In the genomic region with DNA sequence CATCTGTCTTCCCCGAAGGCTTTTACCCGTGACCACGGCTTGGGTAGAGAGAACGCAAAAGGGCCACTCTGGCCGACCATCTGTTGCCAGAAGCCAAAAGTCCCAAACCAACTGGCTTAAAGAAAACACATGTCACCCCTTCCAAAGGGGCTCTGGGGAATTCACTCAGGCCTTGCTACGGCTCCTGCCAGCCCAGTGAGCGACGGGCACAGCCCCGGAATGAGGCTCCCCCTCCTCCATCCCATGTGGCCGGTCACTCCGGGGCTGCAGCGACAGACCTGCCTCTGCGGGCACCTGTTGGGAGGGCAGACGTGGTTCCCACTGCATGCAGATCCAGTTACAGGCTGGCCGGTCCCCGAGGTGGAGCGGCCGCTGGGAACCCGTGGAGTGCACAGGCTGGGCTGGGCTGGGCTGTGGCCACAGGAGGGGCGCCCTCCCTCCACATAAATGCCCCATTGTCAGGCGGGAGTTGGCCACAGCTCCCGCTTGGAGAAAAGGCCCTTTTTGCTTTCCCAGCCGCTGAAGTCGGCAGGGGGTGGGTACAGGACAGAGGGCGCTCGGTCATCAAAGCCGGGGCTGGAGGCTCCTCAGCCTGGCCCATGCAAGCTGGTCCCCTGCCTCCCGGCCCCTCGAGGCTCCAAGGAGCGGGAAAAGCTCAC, we compare ENCODE assay signal across 1 cellular context.
TF ChIP-seq lines count a peak whose summit lies in the region.

No MANE protein-coding gene starts in this region.

TF ChIP-seq in GM23338, 12 proteins besides CTCF, POLR2A, EP300 and RAD21 (continued from another document):
- TF ChIP-seq, protein P1, sequence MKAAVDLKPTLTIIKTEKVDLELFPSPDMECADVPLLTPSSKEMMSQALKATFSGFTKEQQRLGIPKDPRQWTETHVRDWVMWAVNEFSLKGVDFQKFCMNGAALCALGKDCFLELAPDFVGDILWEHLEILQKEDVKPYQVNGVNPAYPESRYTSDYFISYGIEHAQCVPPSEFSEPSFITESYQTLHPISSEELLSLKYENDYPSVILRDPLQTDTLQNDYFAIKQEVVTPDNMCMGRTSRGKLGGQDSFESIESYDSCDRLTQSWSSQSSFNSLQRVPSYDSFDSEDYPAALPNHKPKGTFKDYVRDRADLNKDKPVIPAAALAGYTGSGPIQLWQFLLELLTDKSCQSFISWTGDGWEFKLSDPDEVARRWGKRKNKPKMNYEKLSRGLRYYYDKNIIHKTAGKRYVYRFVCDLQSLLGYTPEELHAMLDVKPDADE (IDR thresholded peaks at IDR 0.05) = no peak
- TF ChIP-seq, protein P2, sequence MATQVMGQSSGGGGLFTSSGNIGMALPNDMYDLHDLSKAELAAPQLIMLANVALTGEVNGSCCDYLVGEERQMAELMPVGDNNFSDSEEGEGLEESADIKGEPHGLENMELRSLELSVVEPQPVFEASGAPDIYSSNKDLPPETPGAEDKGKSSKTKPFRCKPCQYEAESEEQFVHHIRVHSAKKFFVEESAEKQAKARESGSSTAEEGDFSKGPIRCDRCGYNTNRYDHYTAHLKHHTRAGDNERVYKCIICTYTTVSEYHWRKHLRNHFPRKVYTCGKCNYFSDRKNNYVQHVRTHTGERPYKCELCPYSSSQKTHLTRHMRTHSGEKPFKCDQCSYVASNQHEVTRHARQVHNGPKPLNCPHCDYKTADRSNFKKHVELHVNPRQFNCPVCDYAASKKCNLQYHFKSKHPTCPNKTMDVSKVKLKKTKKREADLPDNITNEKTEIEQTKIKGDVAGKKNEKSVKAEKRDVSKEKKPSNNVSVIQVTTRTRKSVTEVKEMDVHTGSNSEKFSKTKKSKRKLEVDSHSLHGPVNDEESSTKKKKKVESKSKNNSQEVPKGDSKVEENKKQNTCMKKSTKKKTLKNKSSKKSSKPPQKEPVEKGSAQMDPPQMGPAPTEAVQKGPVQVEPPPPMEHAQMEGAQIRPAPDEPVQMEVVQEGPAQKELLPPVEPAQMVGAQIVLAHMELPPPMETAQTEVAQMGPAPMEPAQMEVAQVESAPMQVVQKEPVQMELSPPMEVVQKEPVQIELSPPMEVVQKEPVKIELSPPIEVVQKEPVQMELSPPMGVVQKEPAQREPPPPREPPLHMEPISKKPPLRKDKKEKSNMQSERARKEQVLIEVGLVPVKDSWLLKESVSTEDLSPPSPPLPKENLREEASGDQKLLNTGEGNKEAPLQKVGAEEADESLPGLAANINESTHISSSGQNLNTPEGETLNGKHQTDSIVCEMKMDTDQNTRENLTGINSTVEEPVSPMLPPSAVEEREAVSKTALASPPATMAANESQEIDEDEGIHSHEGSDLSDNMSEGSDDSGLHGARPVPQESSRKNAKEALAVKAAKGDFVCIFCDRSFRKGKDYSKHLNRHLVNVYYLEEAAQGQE (IDR thresholded peaks at IDR 0.05; ENCODE audit: unreplicated experiment) = no peak
- TF ChIP-seq NANOG (IDR thresholded peaks at IDR 0.05; ENCODE audit: borderline replicate concordance) = no peak
- no peak for TF ChIP-seq POLR2AphosphoS5 (IDR thresholded peaks at IDR 0.05; ENCODE audit: low read depth)
- no peak for TF ChIP-seq ZNF114 (CRISPR knock-in tag; IDR thresholded peaks at IDR 0.05)
- no peak for TF ChIP-seq EZH2phosphoT487 (IDR thresholded peaks at IDR 0.05; ENCODE audit: unreplicated experiment)
- no peak for TF ChIP-seq JUNB (IDR thresholded peaks at IDR 0.05; ENCODE audit: unreplicated experiment)
- TF ChIP-seq CREB1 (CRISPR knock-in tag; IDR thresholded peaks at IDR 0.05; ENCODE audit: low read depth) = no peak
- TF ChIP-seq, protein P3, sequence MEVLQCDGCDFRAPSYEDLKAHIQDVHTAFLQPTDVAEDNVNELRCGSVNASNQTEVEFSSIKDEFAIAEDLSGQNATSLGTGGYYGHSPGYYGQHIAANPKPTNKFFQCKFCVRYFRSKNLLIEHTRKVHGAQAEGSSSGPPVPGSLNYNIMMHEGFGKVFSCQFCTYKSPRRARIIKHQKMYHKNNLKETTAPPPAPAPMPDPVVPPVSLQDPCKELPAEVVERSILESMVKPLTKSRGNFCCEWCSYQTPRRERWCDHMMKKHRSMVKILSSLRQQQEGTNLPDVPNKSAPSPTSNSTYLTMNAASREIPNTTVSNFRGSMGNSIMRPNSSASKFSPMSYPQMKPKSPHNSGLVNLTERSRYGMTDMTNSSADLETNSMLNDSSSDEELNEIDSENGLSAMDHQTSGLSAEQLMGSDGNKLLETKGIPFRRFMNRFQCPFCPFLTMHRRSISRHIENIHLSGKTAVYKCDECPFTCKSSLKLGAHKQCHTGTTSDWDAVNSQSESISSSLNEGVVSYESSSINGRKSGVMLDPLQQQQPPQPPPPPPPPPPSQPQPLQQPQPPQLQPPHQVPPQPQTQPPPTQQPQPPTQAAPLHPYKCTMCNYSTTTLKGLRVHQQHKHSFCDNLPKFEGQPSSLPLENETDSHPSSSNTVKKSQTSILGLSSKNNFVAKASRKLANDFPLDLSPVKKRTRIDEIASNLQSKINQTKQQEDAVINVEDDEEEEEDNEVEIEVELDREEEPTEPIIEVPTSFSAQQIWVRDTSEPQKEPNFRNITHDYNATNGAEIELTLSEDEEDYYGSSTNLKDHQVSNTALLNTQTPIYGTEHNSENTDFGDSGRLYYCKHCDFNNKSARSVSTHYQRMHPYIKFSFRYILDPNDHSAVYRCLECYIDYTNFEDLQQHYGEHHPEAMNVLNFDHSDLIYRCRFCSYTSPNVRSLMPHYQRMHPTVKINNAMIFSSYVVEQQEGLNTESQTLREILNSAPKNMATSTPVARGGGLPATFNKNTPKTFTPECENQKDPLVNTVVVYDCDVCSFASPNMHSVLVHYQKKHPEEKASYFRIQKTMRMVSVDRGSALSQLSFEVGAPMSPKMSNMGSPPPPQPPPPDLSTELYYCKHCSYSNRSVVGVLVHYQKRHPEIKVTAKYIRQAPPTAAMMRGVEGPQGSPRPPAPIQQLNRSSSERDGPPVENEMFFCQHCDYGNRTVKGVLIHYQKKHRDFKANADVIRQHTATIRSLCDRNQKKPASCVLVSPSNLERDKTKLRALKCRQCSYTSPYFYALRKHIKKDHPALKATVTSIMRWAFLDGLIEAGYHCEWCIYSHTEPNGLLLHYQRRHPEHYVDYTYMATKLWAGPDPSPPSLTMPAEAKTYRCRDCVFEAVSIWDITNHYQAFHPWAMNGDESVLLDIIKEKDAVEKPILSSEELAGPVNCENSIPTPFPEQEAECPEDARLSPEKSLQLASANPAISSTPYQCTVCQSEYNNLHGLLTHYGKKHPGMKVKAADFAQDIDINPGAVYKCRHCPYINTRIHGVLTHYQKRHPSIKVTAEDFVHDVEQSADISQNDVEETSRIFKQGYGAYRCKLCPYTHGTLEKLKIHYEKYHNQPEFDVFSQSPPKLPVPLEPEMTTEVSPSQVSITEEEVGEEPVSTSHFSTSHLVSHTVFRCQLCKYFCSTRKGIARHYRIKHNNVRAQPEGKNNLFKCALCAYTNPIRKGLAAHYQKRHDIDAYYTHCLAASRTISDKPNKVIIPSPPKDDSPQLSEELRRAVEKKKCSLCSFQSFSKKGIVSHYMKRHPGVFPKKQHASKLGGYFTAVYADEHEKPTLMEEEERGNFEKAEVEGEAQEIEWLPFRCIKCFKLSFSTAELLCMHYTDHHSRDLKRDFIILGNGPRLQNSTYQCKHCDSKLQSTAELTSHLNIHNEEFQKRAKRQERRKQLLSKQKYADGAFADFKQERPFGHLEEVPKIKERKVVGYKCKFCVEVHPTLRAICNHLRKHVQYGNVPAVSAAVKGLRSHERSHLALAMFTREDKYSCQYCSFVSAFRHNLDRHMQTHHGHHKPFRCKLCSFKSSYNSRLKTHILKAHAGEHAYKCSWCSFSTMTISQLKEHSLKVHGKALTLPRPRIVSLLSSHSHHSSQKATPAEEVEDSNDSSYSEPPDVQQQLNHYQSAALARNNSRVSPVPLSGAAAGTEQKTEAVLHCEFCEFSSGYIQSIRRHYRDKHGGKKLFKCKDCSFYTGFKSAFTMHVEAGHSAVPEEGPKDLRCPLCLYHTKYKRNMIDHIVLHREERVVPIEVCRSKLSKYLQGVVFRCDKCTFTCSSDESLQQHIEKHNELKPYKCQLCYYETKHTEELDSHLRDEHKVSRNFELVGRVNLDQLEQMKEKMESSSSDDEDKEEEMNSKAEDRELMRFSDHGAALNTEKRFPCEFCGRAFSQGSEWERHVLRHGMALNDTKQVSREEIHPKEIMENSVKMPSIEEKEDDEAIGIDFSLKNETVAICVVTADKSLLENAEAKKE (CRISPR knock-in tag; IDR thresholded peaks at IDR 0.05) = no peak
TF ChIP-seq in GM23338: peak in this region for 0.
